ENCODE assay signal across 22 cellular contexts in genomic region chr13:23881408-23881785, GRCh38. TPM values are rescaled to one million over a fixed set of nuclear protein-coding genes. Genes with fewer than 3 reads are reported as not detected.
DNase-seq lines count a peak whose midpoint lies in the region; FAIRE-seq and TF ChIP-seq lines count a peak whose summit lies in the region.
"Had no signal": no experiment of that assay in that cellular context is flagged by ENCODE, and none has a peak within 500 bp of the region (broad histone marks: within the 10 kb centered on the region; RNA-seq: fewer than 3 reads in every experiment).

No MANE protein-coding gene starts in this region.

- no peak overlapping the region for H3K4me3 ChIP-seq in H1 (ENCODE audit: extremely low read depth in 1 of 4, insufficient read depth in 2 of 4, low read depth in 3 of 4, low read length in 4 of 4)

- no peak overlapping the region for H3K27ac ChIP-seq in H9 (ENCODE audit: insufficient read length, low read depth, low read length)
- H3K27ac ChIP-seq in H1 (ENCODE audit: low read depth, low read length), result no peak overlapping the region

- H3K14ac ChIP-seq in H9 (ENCODE audit: insufficient read depth, low read length) (no peak overlapping the region), H1 (ENCODE audit: insufficient read length) (no peak overlapping the region)

- WGBS in H9 (ENCODE audit: extremely low coverage, insufficient read length, low lambda C conversion rate), result no CpG with 5 or more reads among the region's 8 CpGs
- 91% methylated on average over 8 of the region's 8 CpGs; no CpG with 5 or more reads in 1 of the 2 experiments for WGBS in H1 (ENCODE audit: extremely low coverage in 1 of 2, insufficient coverage in 1 of 2, insufficient read length in 1 of 2, insufficient replicate concordance in 2 of 2, low coverage in 1 of 2, low lambda C conversion rate in 2 of 2, missing lambda C conversion rate in 1 of 2), 2 experiments

- CTCF ChIA-PET in H1 (lab: Charles Lee; ENCODE audit: partially characterized antibody) (interaction anchor here (0.6 to 0.7 kb wide), 3 partner anchors 50 to 422 kb away, joined by 3 to 4 read pairs (median 3); no protein-coding TSS in a partner anchor), Calu3 (lab: Charles Lee) (no interaction called here)

- H3K4me1 ChIP-seq in H9 (ENCODE audit: insufficient read depth, low read length), result no peaks in the 10 kb centered on the region
- H3K4me1 ChIP-seq in H1 (replicated peaks in 1 of 4; ENCODE audit: control insufficient read depth in 3 of 4, insufficient read depth in 4 of 4, low read length in 3 of 4), result no peaks in the 10 kb centered on the region
- H3K4me1 ChIP-seq: BE2C had no signal

- H3K4me3 Mint-ChIP-seq in H9 (no peak overlapping the region), nephron (no peak overlapping the region), Calu3 (ENCODE audit: low read depth, unreplicated experiment) (no peak overlapping the region)
- H3K4me3 Mint-ChIP-seq: CD4-positive, CD25-positive, alpha-beta regulatory T cell; CD8-positive, alpha-beta memory T cell had no signal

- DNase-seq in H9 (no peak), H1 (ENCODE audit: low read depth in 1 of 2, low spot score in 2 of 2) (no peak), Calu3 (no peak), DMS114 treated with DMSO at 0.1 percent for 48 hours (lab: John Stamatoyannopoulos, UW; ENCODE audit: unreplicated experiment) (no peak), NCI-H1694 treated with DMSO at 0.1 percent for 48 hours (lab: John Stamatoyannopoulos, UW) (no peak)
- DNase-seq: ACHN; BE2C; C1 segment of cervical spinal cord; CD4-positive, CD25-positive, alpha-beta regulatory T cell; CD8-positive, alpha-beta memory T cell; COR-L47; DMS153; DMS79; GF-D8; HCEC 1CT had no signal

- FAIRE-seq in H1 (lab: Jason Lieb, UNC), result peak; percentile 48
- FAIRE-seq: A204.1, D721Med, GM19239 had no signal

- no peaks in the 10 kb centered on the region for H3K79me2 ChIP-seq in H9 (ENCODE audit: insufficient read depth, low read length)
- H3K79me2 ChIP-seq in H1 (ENCODE audit: control insufficient read depth in 1 of 2, insufficient read depth in 2 of 2, low read length in 2 of 2), result no peaks in the 10 kb centered on the region

- POLR2A ChIA-PET in H1 (lab: Charles Lee; ENCODE audit: partially characterized antibody), result no interaction called here

- H3K23ac ChIP-seq in H9 (ENCODE audit: insufficient read length, low read depth, low read length), result no peak overlapping the region
- no peak overlapping the region for H3K23ac ChIP-seq in H1 (ENCODE audit: insufficient read length)

- H3K4me2 ChIP-seq in H9 (ENCODE audit: insufficient read depth, insufficient read length, low read length) (no peak overlapping the region), H1 (ENCODE audit: insufficient read depth in 1 of 2, low read depth in 2 of 2, low read length in 2 of 2) (no peak overlapping the region)

- no peak for TF ChIP-seq EP300 in H1 (IDR thresholded peaks at IDR 0.05; ENCODE audit: borderline replicate concordance in 1 of 2, low read depth in 2 of 2, low read length in 2 of 2)

- TF ChIP-seq CTCF in H9 (conservative IDR thresholded peaks at IDR 0.05), result no peak
- TF ChIP-seq CTCF in H1 (IDR thresholded peaks at IDR 0.05; ENCODE audit: control extremely low read depth in 1 of 3, insufficient read depth in 1 of 3, low read depth in 1 of 3, low read length in 3 of 3), result no peak
- no peak for TF ChIP-seq CTCF in nephron (IDR thresholded peaks at IDR 0.05; ENCODE audit: unreplicated experiment in 3 of 3)
- TF ChIP-seq CTCF in Calu3 (IDR thresholded peaks at IDR 0.05; ENCODE audit: unreplicated experiment), result no peak

- no peaks in the 10 kb centered on the region for H3K9me3 Mint-ChIP-seq in H9
- no peaks in the 10 kb centered on the region for H3K9me3 Mint-ChIP-seq in nephron
- H3K9me3 Mint-ChIP-seq in Calu3 (ENCODE audit: low read depth, unreplicated experiment), result no peaks in the 10 kb centered on the region
- H3K9me3 Mint-ChIP-seq: CD4-positive, CD25-positive, alpha-beta regulatory T cell; CD8-positive, alpha-beta memory T cell had no signal

- no peak overlapping the region for H2AFZ ChIP-seq in H9 (ENCODE audit: low read length)
- H2AFZ ChIP-seq in H1 (ENCODE audit: low read length), result no peak overlapping the region

- H2BK120ac ChIP-seq in H9 (ENCODE audit: low read depth, low read length, poor library complexity, severe bottlenecking), result no peak overlapping the region
- no peak overlapping the region for H2BK120ac ChIP-seq in H1 (replicated peaks; ENCODE audit: low read depth, low read length)

- H3K27me3 ChIP-seq in H9 (ENCODE audit: insufficient read depth, low read length), result no peaks in the 10 kb centered on the region
- no peaks in the 10 kb centered on the region for H3K27me3 ChIP-seq in H1 (replicated peaks in 1 of 4; ENCODE audit: control insufficient read depth in 3 of 4, extremely low read depth in 1 of 4, insufficient read depth in 3 of 4, low read length in 3 of 4)
- H3K27me3 ChIP-seq: BE2C had no signal

- H3K23me2 ChIP-seq in H9 (ENCODE audit: insufficient read length, low read depth, low read length, poor library complexity, severe bottlenecking), result no peaks in the 10 kb centered on the region
- H3K23me2 ChIP-seq in H1 (ENCODE audit: low read depth, low read length), result 0 out of 2 replicates have a peak, but pooled peaks cover 1% of the 10 kb centered on the region

- no peak overlapping the region for H2BK15ac ChIP-seq in H9 (ENCODE audit: low read depth, low read length)
- no peak overlapping the region for H2BK15ac ChIP-seq in H1 (ENCODE audit: low read length)

- H3T11ph ChIP-seq in H9 (ENCODE audit: low read length), result no peak overlapping the region

- no peak overlapping the region for H4K8ac ChIP-seq in H9 (replicated peaks; ENCODE audit: insufficient read length, low read depth, low read length)
- H4K8ac ChIP-seq in H1 (ENCODE audit: extremely low read depth, insufficient read depth, low read length), result no peak overlapping the region

- H3K9me3 ChIP-seq in H9 (ENCODE audit: control insufficient read depth, low read depth, low read length), result no peaks in the 10 kb centered on the region
- H3K9me3 ChIP-seq in H1 (ENCODE audit: insufficient read depth in 2 of 2, low read depth in 1 of 2, low read length in 1 of 2), result no peaks in the 10 kb centered on the region
- H3K9me3 ChIP-seq: BE2C had no signal

- H4K91ac ChIP-seq in H9 (ENCODE audit: insufficient read length, low read depth, low read length) (no peak overlapping the region), H1 (replicated peaks; ENCODE audit: insufficient read length, low read length) (no peak overlapping the region)

- peak overlapping the region in 2 of 3 experiments; percentile 11 to 18; a peak in 2 of 7 replicates for H3K27ac Mint-ChIP-seq in H9
- peak overlapping the region in 2 of 3 experiments; percentile 51 to 86 for H3K27ac Mint-ChIP-seq in nephron
- H3K27ac Mint-ChIP-seq in Calu3 (ENCODE audit: unreplicated experiment), result no peak overlapping the region
- H3K27ac Mint-ChIP-seq: CD4-positive, CD25-positive, alpha-beta regulatory T cell; CD8-positive, alpha-beta memory T cell had no signal

- peaks cover 0 to 19% (median 10%) of the 10 kb centered on the region in 4 experiments; a peak in 5 of 8 replicates for H3K36me3 ChIP-seq in H1 (ENCODE audit: control insufficient read depth in 2 of 4, insufficient read depth in 4 of 4, low read length in 3 of 4)

- H3K27me3 Mint-ChIP-seq in H9 (ENCODE audit: low read depth), result no peaks in the 10 kb centered on the region
- no peaks in the 10 kb centered on the region for H3K27me3 Mint-ChIP-seq in nephron (ENCODE audit: low read depth)
- no peaks in the 10 kb centered on the region for H3K27me3 Mint-ChIP-seq in Calu3 (ENCODE audit: unreplicated experiment)
- H3K27me3 Mint-ChIP-seq: CD4-positive, CD25-positive, alpha-beta regulatory T cell; CD8-positive, alpha-beta memory T cell had no signal

- H2BK5ac ChIP-seq in H9 (ENCODE audit: insufficient read length, low read length) (no peak overlapping the region), H1 (ENCODE audit: low read depth, low read length) (no peak overlapping the region)

- H3K18ac ChIP-seq in H9 (ENCODE audit: insufficient read length, low read depth, low read length) (no peak overlapping the region), H1 (ENCODE audit: extremely low read depth, low read length) (no peak overlapping the region)

- no peak overlapping the region for H3K56ac ChIP-seq in H9 (ENCODE audit: insufficient read length, low read depth, low read length)
- H3K56ac ChIP-seq in H1 (replicated peaks; ENCODE audit: insufficient read length, low read depth, low read length), result no peak overlapping the region

- no peaks in the 10 kb centered on the region for H3K4me1 Mint-ChIP-seq in H9
- peaks cover 20% of the 10 kb centered on the region for H3K4me1 Mint-ChIP-seq in nephron
- no peaks in the 10 kb centered on the region for H3K4me1 Mint-ChIP-seq in Calu3 (ENCODE audit: low read depth, unreplicated experiment)
- H3K4me1 Mint-ChIP-seq: CD8-positive, alpha-beta memory T cell had no signal

- H4K20me1 ChIP-seq in H9 (ENCODE audit: control insufficient read depth, insufficient read depth, insufficient read length) (no peaks in the 10 kb centered on the region), H1 (replicated peaks in 1 of 2; ENCODE audit: control insufficient read depth in 1 of 2, insufficient read depth in 2 of 2, low read length in 2 of 2) (no peaks in the 10 kb centered on the region)

- H3K4ac ChIP-seq in H9 (ENCODE audit: low read depth, low read length) (no peak overlapping the region), H1 (replicated peaks; ENCODE audit: insufficient read length, low read depth, low read length) (no peak overlapping the region)

- no peak overlapping the region for H2BK12ac ChIP-seq in H9 (ENCODE audit: insufficient read length, low read depth, low read length)
- H2BK12ac ChIP-seq in H1 (ENCODE audit: low read depth, low read length), result no peak overlapping the region

- TF ChIP-seq RAD21 in H1 (IDR thresholded peaks at IDR 0.05 in 1 of 2, conservative IDR thresholded peaks at IDR 0.05 in 1 of 2; ENCODE audit: low read depth in 2 of 2, low read length in 2 of 2), result no peak

- H3K79me1 ChIP-seq in H9 (ENCODE audit: insufficient read depth, low read depth, low read length, poor library complexity, severe bottlenecking) (no peaks in the 10 kb centered on the region), H1 (ENCODE audit: low read depth, low read length) (no peaks in the 10 kb centered on the region)

- no TSS peak for BruUV-seq in Calu3 (replicated peaks; lab: Mats Ljungman, UMichigan)

- H2BK20ac ChIP-seq in H9 (ENCODE audit: low read depth, low read length, poor library complexity, severe bottlenecking) (no peak overlapping the region), H1 (ENCODE audit: low read length) (no peak overlapping the region)

- no peak for TF ChIP-seq POLR2A in H1 (IDR thresholded peaks at IDR 0.05; ENCODE audit: control extremely low read depth in 1 of 2, low read depth in 2 of 2, low read length in 2 of 2)

- intact Hi-C loops in Calu3 (cut with micrococcal nuclease; ENCODE audit: unreplicated experiment), result no loop called here

- H3K36me3 Mint-ChIP-seq in H9 (ENCODE audit: insufficient read depth in 1 of 3, low read depth in 3 of 3) (peaks cover 10 to 33% (median 32%) of the 10 kb centered on the region in 3 experiments; a peak in 6 of 7 replicates), nephron (ENCODE audit: low read depth) (peaks cover 25% of the 10 kb centered on the region), Calu3 (ENCODE audit: insufficient read depth, unreplicated experiment) (no peaks in the 10 kb centered on the region)

- H2AK5ac ChIP-seq in H9 (ENCODE audit: insufficient read length, low read length), result no peak overlapping the region
- H2AK5ac ChIP-seq in H1 (ENCODE audit: low read depth, low read length), result no peak overlapping the region

- no peak overlapping the region for H3K9ac ChIP-seq in H9 (ENCODE audit: extremely low read depth, insufficient read length, low read length)
- no peak overlapping the region for H3K9ac ChIP-seq in H1 (replicated peaks in 1 of 4; ENCODE audit: extremely low read depth in 1 of 4, low read depth in 3 of 4, low read length in 3 of 4)

- H4K5ac ChIP-seq in H9 (ENCODE audit: insufficient read length, low read depth, low read length) (no peak overlapping the region), H1 (ENCODE audit: insufficient read length, low read depth, low read length) (no peak overlapping the region)

RNA-seq across cellular contexts. Expression of gene MIPEP, which starts 7.8 kb away (rescaled TPM):
- total RNA-seq in H9 (2021) (18.5 and 19.5 TPM in 2 replicates), Calu3 (2022) (24.6 and 25.2 TPM in 2 replicates)
- 23.8 and 24.2 TPM in 2 replicates for total RNA-seq in H1 (2021; fragmentation: NEBNext Ultra II Directional; extraction: Animal tissue kit (Norgen Biotek cat#: 25700))
- polyA plus RNA-seq in H1 (2011; rRNA removed), result 18.0 and 24.0 TPM in 2 replicates
- polyA plus RNA-seq in H1 (2011; cell fraction: cytosol; rRNA removed), result 17.7 TPM
- polyA plus RNA-seq in H1 (2011; cell fraction: nucleus; rRNA removed), result 21.8 TPM
- 27.0 to 42.2 TPM (median 33.4 TPM) in 4 replicates for polyA plus RNA-seq in H1 (2012, experiment 1 of 2)
- 15.4 TPM for polyA plus RNA-seq in H1 (2012, experiment 2 of 2)
- polyA plus RNA-seq in H1 (2013, experiment 1 of 2), result 22.8 TPM
- 20.2 TPM for polyA plus RNA-seq in H1 (2013, experiment 2 of 2)
- polyA minus RNA-seq in H1 (2011; rRNA and poly(A)+ RNA removed), result 18.4 and 20.3 TPM in 2 replicates
- 7.6 TPM for polyA minus RNA-seq in H1 (2011; cell fraction: cytosol; rRNA and poly(A)+ RNA removed)
- polyA minus RNA-seq in H1 (2011; cell fraction: nucleus; rRNA and poly(A)+ RNA removed), result 22.2 TPM

RNA-seq across cellular contexts. Expression of gene C1QTNF9B, which starts 15.9 kb away (rescaled TPM):
- total RNA-seq in H9 (2021) (not detected in 2 replicates), Calu3 (2022) (not detected in 2 replicates)
- total RNA-seq in H1 (2021; fragmentation: NEBNext Ultra II Directional; extraction: Animal tissue kit (Norgen Biotek cat#: 25700)), result not detected in 2 replicates
- polyA plus RNA-seq in H1 (2011; rRNA removed), result 0.09 and 0.11 TPM in 2 replicates
- polyA plus RNA-seq in H1 (2011; cell fraction: cytosol; rRNA removed), result 0.34 TPM
- 0.39 TPM for polyA plus RNA-seq in H1 (2011; cell fraction: nucleus; rRNA removed)
- polyA plus RNA-seq in H1 (2012, experiment 1 of 2), result 0.23 to 0.50 TPM (median 0.29 TPM) in 3 of 4 replicates, not detected in the other
- polyA plus RNA-seq in H1 (2012, experiment 2 of 2), result not detected
- polyA plus RNA-seq in H1 (2013, experiment 1 of 2), result 0.08 TPM
- polyA plus RNA-seq in H1 (2013, experiment 2 of 2), result not detected
- polyA minus RNA-seq in H1 (2011; rRNA and poly(A)+ RNA removed), result not detected in 2 replicates
- not detected for polyA minus RNA-seq in H1 (2011; cell fraction: cytosol; rRNA and poly(A)+ RNA removed)
- not detected for polyA minus RNA-seq in H1 (2011; cell fraction: nucleus; rRNA and poly(A)+ RNA removed)
- total RNA-seq: CD4-positive, CD25-positive, alpha-beta regulatory T cell; CD8-positive, alpha-beta memory T cell; Daoy; H4; HT-29 had no signal
- polyA plus RNA-seq: CD4-positive, CD25-positive, alpha-beta regulatory T cell; CD8-positive, alpha-beta memory T cell had no signal
